ENCODE assay signal across 22 cellular contexts in the genomic region with DNA sequence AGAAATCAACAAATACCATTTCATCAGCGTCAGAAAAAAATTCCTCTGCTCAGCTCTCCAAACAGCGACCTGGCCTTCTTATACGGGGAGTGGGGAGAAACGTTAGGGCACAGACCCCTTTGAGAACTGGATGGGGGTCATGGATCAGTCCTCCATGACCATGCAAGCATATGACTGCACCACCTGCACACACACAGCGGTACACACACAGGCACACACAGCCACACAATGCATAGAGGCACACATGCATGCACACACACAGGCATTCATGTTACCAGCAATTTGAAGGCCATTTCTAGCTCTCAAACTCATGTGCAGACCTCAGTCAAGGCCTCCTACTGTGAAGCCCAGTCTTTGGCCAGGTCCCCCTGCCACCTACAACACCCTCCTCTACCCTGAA.
"Had no signal": no experiment of that assay in that cellular context is flagged by ENCODE, and none has a peak within 500 bp of the region (broad histone marks: within the 10 kb centered on the region; RNA-seq: fewer than 3 reads in every experiment).

No MANE protein-coding gene starts in this region.

- H3K27me3 Mint-ChIP-seq: activated B cell treated with CpG ODN at 0.5 μM for 24 hours; activated CD4-positive, alpha-beta T cell treated with anti-CD3 and anti-CD28 coated beads for 36 hours; activated T-cell treated with anti-CD3 and anti-CD28 coated beads, Interleukin-2, amount 50 U/mL, for 24 hours; activated T-helper 17 cell treated with anti-CD3 and anti-CD28 coated beads, Interleukin-2, amount 50 U/mL, for 72 hours; effector memory CD8-positive, alpha-beta T cell had no signal

- H3K4me3 ChIP-seq: gastrocnemius medialis, mucosa of descending colon, thyroid gland had no signal

- H3K27ac Mint-ChIP-seq: activated B cell treated with CpG ODN at 0.5 μM for 24 hours; activated CD4-positive, alpha-beta T cell treated with anti-CD3 and anti-CD28 coated beads for 36 hours; activated T-cell treated with anti-CD3 and anti-CD28 coated beads, Interleukin-2, amount 50 U/mL, for 24 hours; activated T-helper 17 cell treated with anti-CD3 and anti-CD28 coated beads, Interleukin-2, amount 50 U/mL, for 72 hours; T-helper 1 cell treated with Interleukin-12 subunit alpha and Interleukin-12 subunit beta and Interleukin-4 antibody, amounts not matched to agents 30 μg/mL and 1 μg/mL, for 36 hours had no signal

- H3K27me3 ChIP-seq: brain microvascular endothelial cell, gastrocnemius medialis, thyroid gland had no signal

- H3K4me1 Mint-ChIP-seq: activated B cell treated with CpG ODN at 0.5 μM for 24 hours had no signal

- H3K4me3 Mint-ChIP-seq: activated B cell treated with CpG ODN at 0.5 μM for 24 hours; activated CD4-positive, alpha-beta T cell treated with anti-CD3 and anti-CD28 coated beads for 36 hours; activated T-cell treated with anti-CD3 and anti-CD28 coated beads, Interleukin-2, amount 50 U/mL, for 24 hours; activated T-helper 17 cell treated with anti-CD3 and anti-CD28 coated beads, Interleukin-2, amount 50 U/mL, for 72 hours; effector memory CD8-positive, alpha-beta T cell; T-helper 1 cell treated with Interleukin-12 subunit alpha and Interleukin-12 subunit beta and Interleukin-4 antibody, amounts not matched to agents 30 μg/mL and 1 μg/mL, for 36 hours had no signal

- H3K9me3 Mint-ChIP-seq: effector memory CD8-positive, alpha-beta T cell had no signal

- H3K36me3 ChIP-seq: brain microvascular endothelial cell, thyroid gland had no signal

- H3K27ac ChIP-seq: brain microvascular endothelial cell, gastrocnemius medialis, thyroid gland had no signal

- ATAC-seq: effector memory CD8-positive, alpha-beta T cell; gastrocnemius medialis; mucosa of descending colon; stimulated activated naive CD8-positive, alpha-beta T cell treated with anti-CD3 and anti-CD28 coated beads, Interleukin-15, Interleukin-2, amounts not matched to agents 100 U/mL and 50 U/mL, for 24 hours had no signal

- H3K9me3 ChIP-seq: gastrocnemius medialis, mucosa of descending colon, thyroid gland had no signal

- FAIRE-seq: endothelial cell of umbilical vein had no signal

- H3K4me1 ChIP-seq: gastrocnemius medialis, thyroid gland had no signal

- DNase-seq: activated B cell treated with CpG ODN at 0.5 μM for 24 hours; activated CD4-positive, alpha-beta T cell treated with anti-CD3 and anti-CD28 coated beads, Interleukin-2, amount 50 U/mL, for 48 hours; activated T-cell treated with anti-CD3 and anti-CD28 coated beads, Interleukin-2, amount 50 U/mL, for 24 hours; aorta; brain microvascular endothelial cell; central memory CD4-positive, alpha-beta T cell; effector memory CD8-positive, alpha-beta T cell; gastrocnemius medialis; hippocampal formation; mesenchymal stem cell; mucosa of descending colon; nucleus accumbens; posterior cingulate gyrus; retina; stimulated activated CD4-positive, alpha-beta T cell treated with anti-CD3 and anti-CD28 coated beads, Interleukin-4, amount 100 ng/mL, for 1 hour; stimulated activated naive CD8-positive, alpha-beta T cell treated with anti-CD3 and anti-CD28 coated beads, Interleukin-15, Interleukin-2, amounts not matched to agents 100 U/mL and 50 U/mL, for 24 hours; substantia nigra; thyroid gland had no signal
